Comparison of ENCODE assay signal across 19 cellular contexts in the genomic region with DNA sequence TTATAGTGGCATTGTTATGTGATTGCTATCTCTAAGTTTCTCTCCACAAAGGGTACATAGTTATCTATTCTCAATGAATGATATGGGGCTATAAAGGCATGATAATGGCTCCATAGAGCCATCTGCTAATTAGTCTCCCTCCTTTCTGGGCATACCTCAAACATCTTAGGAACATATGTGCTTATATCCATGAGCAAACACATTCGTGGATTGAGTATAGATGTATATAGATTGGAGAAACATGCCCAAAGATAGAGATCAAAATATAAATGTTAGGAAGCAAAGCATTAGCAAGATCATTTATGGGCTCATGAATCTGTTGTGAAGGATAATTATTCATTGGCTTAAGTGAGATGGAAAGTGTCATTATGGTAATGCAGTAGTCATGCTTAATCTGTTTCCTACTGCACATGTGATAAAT.
"Had no signal": no experiment of that assay in that cellular context is flagged by ENCODE, and none has a peak within 500 bp of the region (broad histone marks: within the 10 kb centered on the region; RNA-seq: fewer than 3 reads in every experiment).

No MANE protein-coding gene starts in this region.

- H3K27me3 ChIP-seq: esophagus squamous epithelium, heart left ventricle, neutrophil, spleen, tibial nerve, upper lobe of right lung, vagina had no signal

- ATAC-seq: effector memory CD8-positive, alpha-beta T cell; heart left ventricle; naive thymus-derived CD4-positive, alpha-beta T cell; sciatic nerve; stimulated activated memory B cell treated with anti-CD40 and anti-IgM and Interleukin-4, amounts not matched to agents 10 μg/mL and 1 μg/mL and 100 μg/mL, for 72 hours; upper lobe of right lung had no signal

- DNase-seq: effector memory CD8-positive, alpha-beta T cell; esophagus squamous epithelium; foreskin melanocyte; heart left ventricle; hippocampal formation; kidney glomerular epithelial cell; mammary epithelial cell; naive thymus-derived CD4-positive, alpha-beta T cell; spleen; stimulated activated CD4-positive, alpha-beta T cell treated with anti-CD3 and anti-CD28 coated beads, Interleukin-15, amount 100 ng/mL, for 24 hours; stimulated activated CD4-positive, alpha-beta T cell treated with anti-CD3 and anti-CD28 coated beads, Interleukin-1b, Interleukin-23, amount 100 ng/mL, for 48 hours; stimulated activated CD4-positive, alpha-beta T cell treated with anti-CD3 and anti-CD28 coated beads, Interleukin-4, amount 100 ng/mL, for 24 hours; upper lobe of right lung had no signal

- H3K4me1 ChIP-seq: spleen had no signal

- H3K4me3 ChIP-seq: esophagus squamous epithelium, heart left ventricle, spleen, tibial nerve, upper lobe of right lung, vagina had no signal

- H3K36me3 ChIP-seq: heart left ventricle, neutrophil, spleen, tibial nerve, upper lobe of right lung, vagina had no signal

- H3K9me3 ChIP-seq: esophagus squamous epithelium, heart left ventricle, neutrophil, spleen, tibial nerve, upper lobe of right lung, vagina had no signal

- H3K27ac ChIP-seq: epithelial cell of prostate, esophagus squamous epithelium, neutrophil, spleen, upper lobe of right lung, vagina had no signal
